8 cellular contexts compared by ENCODE assay signal in genomic region chr1:27574871-27575831, GRCh38. TPM values are rescaled to one million over a fixed set of nuclear protein-coding genes. Genes with fewer than 3 reads are reported as not detected.
DNase-seq lines count a peak whose midpoint lies in the region; ATAC-seq and TF ChIP-seq lines count a peak whose summit lies in the region.

No MANE protein-coding gene starts in this region.

- H3K36me3 Mint-ChIP-seq in activated B cell treated with CpG ODN at 0.5 μM for 24 hours (ENCODE audit: low read depth) = no peaks in the 10 kb centered on the region

- ATAC-seq in activated B cell treated with CpG ODN at 0.5 μM for 24 hours (ENCODE audit: low read depth) = peak; percentile 47
- ATAC-seq in heart left ventricle = peak; percentile 11 to 74 (median 63)

- peak overlapping the region; percentile 78 for H3K9ac ChIP-seq in HUES6 (ENCODE audit: low read length)

- TF ChIP-seq POLR2A in heart left ventricle (IDR thresholded peaks at IDR 0.05) (peak in 1 of 2 donors; percentile 20), prostate gland (IDR thresholded peaks at IDR 0.05) (no peak)

- intact Hi-C loops in activated B cell treated with CpG ODN at 0.5 μM for 24 hours (cut with micrococcal nuclease) (no loop called here), heart left ventricle (cut with DNase I) (loop anchor here in 1 of 10 donors (1.0 kb wide), 1 partner anchor 28 kb away; no protein-coding TSS in a partner anchor), prostate gland (cut with DNase I) (no loop called here)

- peaks cover 58% of the 10 kb centered on the region for H3K4me1 ChIP-seq in HUES6 (ENCODE audit: control insufficient read depth, insufficient read depth, low read length)
- peaks cover 40 to 98% (median 83%) of the 10 kb centered on the region in 12 donors for H3K4me1 ChIP-seq in heart left ventricle
- H3K4me1 ChIP-seq in prostate gland (replicated peaks) = peaks cover 21% of the 10 kb centered on the region

- peak overlapping the region; percentile 63 for H3K4me3 ChIP-seq in HUES6 (ENCODE audit: low read depth, low read length)
- H3K4me3 ChIP-seq in heart left ventricle = peak overlapping the region; percentile 18 to 62 (median 52)
- peak overlapping the region; percentile 38 to 52 for H3K4me3 ChIP-seq in prostate gland

- POLR2A ChIA-PET in activated B cell treated with CpG ODN at 0.5 μM for 24 hours (lab: Charles Lee) = interaction anchor here (0.6 to 0.8 kb wide), 3 partner anchors 29 to 478 kb away, joined by 3 to 6 read pairs (median 4); partner anchors contain the start of genes AHDC1 and FAM76A

- CTCF ChIA-PET in activated B cell treated with CpG ODN at 0.5 μM for 24 hours (lab: Charles Lee) = interaction anchor here (1.4 kb wide), 2 partner anchors 27 to 159 kb away, joined by 4 read pairs; no protein-coding TSS in a partner anchor

- H3K27me3 ChIP-seq in HUES6 (ENCODE audit: control insufficient read depth, insufficient read depth, low read length) = no peaks in the 10 kb centered on the region
- H3K27me3 ChIP-seq in heart left ventricle = peaks cover 0 to 9% (median 0%) of the 10 kb centered on the region in 9 donors
- H3K27me3 ChIP-seq in prostate gland (replicated peaks; ENCODE audit: insufficient read depth) = no peaks in the 10 kb centered on the region

- WGBS in heart left ventricle, 4 donors = 2 to 6% (median 5%) methylated on average over 44 to 83 of the region's 83 CpGs
- 14% methylated on average over 72 of the region's 83 CpGs for WGBS in prostate gland

- H3K4me1 Mint-ChIP-seq in activated B cell treated with CpG ODN at 0.5 μM for 24 hours = peaks cover 33% of the 10 kb centered on the region

- DNase-seq in activated B cell treated with CpG ODN at 0.5 μM for 24 hours = no peak
- peak; percentile 86 to 92 (median 90) for DNase-seq in heart left ventricle
- peak; percentile 52 for DNase-seq in prostate gland (ENCODE audit: low spot score)
- DNase-seq in COLO829 (ENCODE audit: low spot score) = no peak
- DNase-seq in activated CD8-positive, alpha-beta memory T cell treated with anti-CD3 and anti-CD28 coated beads for 24 hours = no peak
- DNase-seq in activated T-cell treated with anti-CD3 and anti-CD28 coated beads, Interleukin-2, amount 50 U/mL, for 1 hour = no peak

- H3K36me3 ChIP-seq in HUES6 (ENCODE audit: control insufficient read depth, insufficient read depth, low read length) (no peaks in the 10 kb centered on the region), heart left ventricle (no peaks in the 10 kb centered on the region), prostate gland (no peaks in the 10 kb centered on the region)

- H3K27me3 Mint-ChIP-seq in activated B cell treated with CpG ODN at 0.5 μM for 24 hours = no peaks in the 10 kb centered on the region

- TF ChIP-seq CTCF in 22Rv1 (IDR thresholded peaks at IDR 0.05) = peak; percentile 49
- TF ChIP-seq CTCF in activated B cell treated with CpG ODN at 0.5 μM for 24 hours (IDR thresholded peaks at IDR 0.05) = no peak
- peak in 9 of 12 donors; percentile 26 to 59 (median 36) for TF ChIP-seq CTCF in heart left ventricle (IDR thresholded peaks at IDR 0.05)
- TF ChIP-seq CTCF in prostate gland (IDR thresholded peaks at IDR 0.05) = peak in 2 of 4 experiments; percentile 38 to 39

- H3K27ac ChIP-seq in 22Rv1 (peak overlapping the region; percentile 45), HUES6 (ENCODE audit: low read depth, low read length) (peak overlapping the region; percentile 91), heart left ventricle (peak overlapping the region; percentile 68 to 99 (median 94)), prostate gland (peak overlapping the region; percentile 86 to 91)

- no peaks in the 10 kb centered on the region for H3K9me3 Mint-ChIP-seq in activated B cell treated with CpG ODN at 0.5 μM for 24 hours

- H3K4me3 Mint-ChIP-seq in activated B cell treated with CpG ODN at 0.5 μM for 24 hours = peak overlapping the region; percentile 56

- H3K9me3 ChIP-seq in HUES6 (ENCODE audit: control insufficient read depth, insufficient read depth, low read depth, low read length) = no peaks in the 10 kb centered on the region
- no peaks in the 10 kb centered on the region for H3K9me3 ChIP-seq in heart left ventricle
- no peaks in the 10 kb centered on the region for H3K9me3 ChIP-seq in prostate gland

- H3K27ac Mint-ChIP-seq in activated B cell treated with CpG ODN at 0.5 μM for 24 hours = no peak overlapping the region

RNA-seq across cellular contexts. Expression of gene AHDC1, which starts 28.8 kb away (rescaled TPM):
- total RNA-seq in activated B cell treated with CpG ODN at 0.5 μM for 24 hours (22.4 and 23.3 TPM in 2 replicates), heart left ventricle (10 to 100 TPM; 29.2 to 50.2 (median 42.1) TPM), prostate gland (10 to 100 TPM; 27.1 to 83.7 TPM)
- 10 to 100 TPM; 25.8 to 48.4 TPM for polyA plus RNA-seq in heart left ventricle

RNA-seq across cellular contexts. Expression of gene FGR, which starts 59.8 kb away (rescaled TPM):
- total RNA-seq in activated B cell treated with CpG ODN at 0.5 μM for 24 hours (28.6 and 28.8 TPM in 2 replicates), heart left ventricle (10 to 100 TPM in 3 of 9 donors, 1 to 10 TPM in 6; 1.1 to 25.9 (median 3.3) TPM), prostate gland (10 to 100 TPM in 1 of 2 donors, 1 to 10 TPM in 1; 4.0 to 10.8 TPM)
- polyA plus RNA-seq in heart left ventricle = 1 to 10 TPM; 2.8 to 7.2 TPM

Comparison
In these comparisons a context has a peak if more than half of its experiments do, and no peak if none do; other contexts are left out.
1. DNase-seq: peak in heart left ventricle (5 of 5) and prostate gland (single experiment); none in activated B cell treated with CpG ODN at 0.5 μM for 24 hours (single experiment), COLO829 (single experiment), activated CD8-positive, alpha-beta memory T cell treated with anti-CD3 and anti-CD28 coated beads for 24 hours (single experiment) and activated T-cell treated with anti-CD3 and anti-CD28 coated beads, Interleukin-2, amount 50 U/mL, for 1 hour (single experiment).
2. Peak in every context shown above with its lines, with median percentiles within 50 percentile points of each other: H3K27ac ChIP-seq and H3K4me3 ChIP-seq.